10 cellular contexts compared by ENCODE assay signal in the genomic region with DNA sequence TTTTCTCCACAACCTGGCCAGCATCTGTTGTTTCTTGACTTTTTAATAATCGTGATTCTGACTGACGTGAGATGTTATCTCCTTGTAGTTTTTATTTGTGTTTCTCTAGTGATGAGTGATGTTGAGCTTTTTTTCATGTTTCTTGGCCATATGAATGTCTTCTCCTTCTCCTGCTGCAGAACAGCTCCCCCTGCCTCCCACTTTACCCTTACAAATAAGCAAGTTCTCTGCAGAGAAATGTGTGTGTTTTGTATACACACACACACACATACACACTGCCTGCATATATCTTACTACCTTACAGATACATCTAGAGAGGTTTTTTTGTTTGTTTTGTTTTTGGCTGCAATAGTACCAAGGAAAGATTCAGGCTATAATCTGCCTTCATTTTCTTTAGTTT.
DNase-seq lines count a peak whose midpoint lies in the region; ATAC-seq and TF ChIP-seq lines count a peak whose summit lies in the region.
"Had no signal": no experiment of that assay in that cellular context is flagged by ENCODE, and none has a peak within 500 bp of the region (broad histone marks: within the 10 kb centered on the region; RNA-seq: fewer than 3 reads in every experiment).

No MANE protein-coding gene starts in this region.

- H3K4me1 ChIP-seq in OCI-LY1 (ENCODE audit: insufficient read depth, low read length, severe bottlenecking), result no peaks in the 10 kb centered on the region

- no peak overlapping the region for H3K27ac ChIP-seq in OCI-LY1 (ENCODE audit: low read depth, low read length, poor library complexity, severe bottlenecking)

- H3K36me3 Mint-ChIP-seq in activated T-cell treated with anti-CD3 and anti-CD28 coated beads, Interleukin-2, amount 50 U/mL, for 4 hours (ENCODE audit: insufficient read depth), result no peaks in the 10 kb centered on the region
- H3K36me3 Mint-ChIP-seq: activated naive CD4-positive, alpha-beta T cell treated with anti-CD3 and anti-CD28 coated beads, Interleukin-2, amount 10 ng/mL, durations not matched to agents 7 days and 5 days had no signal

- H3K27me3 Mint-ChIP-seq in activated T-cell treated with anti-CD3 and anti-CD28 coated beads, Interleukin-2, amount 50 U/mL, for 4 hours (ENCODE audit: low read depth), result peaks cover 9% of the 10 kb centered on the region
- H3K27me3 Mint-ChIP-seq: activated naive CD4-positive, alpha-beta T cell treated with anti-CD3 and anti-CD28 coated beads, Interleukin-2, amount 10 ng/mL, durations not matched to agents 7 days and 5 days had no signal

- H3K4me1 Mint-ChIP-seq in activated T-cell treated with anti-CD3 and anti-CD28 coated beads, Interleukin-2, amount 50 U/mL, for 4 hours (ENCODE audit: low read depth), result no peaks in the 10 kb centered on the region
- H3K4me1 Mint-ChIP-seq: activated naive CD4-positive, alpha-beta T cell treated with anti-CD3 and anti-CD28 coated beads, Interleukin-2, amount 10 ng/mL, durations not matched to agents 7 days and 5 days had no signal

- in situ Hi-C loops in ACHN (cut with HindIII; ENCODE audit: low pct_ligation_motif_present, low pct_unique_long_range_greater_than_20kb, low sequenced_read_pairs), result no loop called here

- H3K36me3 ChIP-seq in GM06990 (ENCODE audit: control insufficient read depth, insufficient read depth, low read length) (no peaks in the 10 kb centered on the region), OCI-LY1 (ENCODE audit: insufficient read depth, low read length) (no peaks in the 10 kb centered on the region)

- H3K9me3 Mint-ChIP-seq in activated T-cell treated with anti-CD3 and anti-CD28 coated beads, Interleukin-2, amount 50 U/mL, for 4 hours, result peaks cover 3% of the 10 kb centered on the region

- ATAC-seq in activated T-cell treated with anti-CD3 and anti-CD28 coated beads, Interleukin-2, amount 50 U/mL, for 4 hours, result no peak

- no peaks in the 10 kb centered on the region for H3K79me2 ChIP-seq in OCI-LY1 (ENCODE audit: insufficient read depth, low read length)

- DNase-seq in ACHN (peak; percentile 20), GM06990 (ENCODE audit: extremely low read depth, insufficient read length) (no peak), fibroblast of peridontal ligament (ENCODE audit: extremely low read depth) (peak; percentile 20), NCI-H446 treated with DMSO at 0.1 percent for 48 hours (lab: John Stamatoyannopoulos, UW) (no peak)
- DNase-seq in stimulated activated CD4-positive, alpha-beta T cell treated with anti-CD3 and anti-CD28 coated beads, Interleukin-15, amount 100 ng/mL, for 24 hours, result no peak
- no peak for DNase-seq in effector CD8-positive, alpha-beta T cell (lab: John Stamatoyannopoulos, UW)
- DNase-seq in activated T-cell treated with anti-CD3 and anti-CD28 coated beads, Interleukin-2, amount 50 U/mL, for 4 hours, result no peak
- DNase-seq: activated naive CD4-positive, alpha-beta T cell treated with anti-CD3 and anti-CD28 coated beads, Interleukin-2, amount 10 ng/mL, durations not matched to agents 7 days and 5 days; SHP77 had no signal

- H3K27me3 ChIP-seq in GM06990 (replicated peaks; ENCODE audit: control insufficient read depth, insufficient read depth, low read length) (no peaks in the 10 kb centered on the region), OCI-LY1 (ENCODE audit: insufficient read depth, low read length) (no peaks in the 10 kb centered on the region)

- H3K9me3 ChIP-seq in OCI-LY1 (ENCODE audit: low read length), result no peaks in the 10 kb centered on the region

- H3K9ac ChIP-seq in OCI-LY1 (ENCODE audit: low read length), result no peak overlapping the region

- no peaks in the 10 kb centered on the region for H3F3A ChIP-seq in OCI-LY1 (ENCODE audit: insufficient read depth, low read length)

- no peak overlapping the region for H3K4me3 ChIP-seq in GM06990 (replicated peaks; ENCODE audit: low read depth, low read length)
- no peak overlapping the region for H3K4me3 ChIP-seq in OCI-LY1 (ENCODE audit: low read depth, low read length, poor library complexity, severe bottlenecking)

- no peaks in the 10 kb centered on the region for H4K20me1 ChIP-seq in OCI-LY1 (ENCODE audit: insufficient read depth, low read length)

- H3K9me2 ChIP-seq in OCI-LY1 (ENCODE audit: low read depth, low read length), result no peaks in the 10 kb centered on the region

- H2AFZ ChIP-seq in OCI-LY1 (ENCODE audit: low read length), result no peak overlapping the region

- no peak overlapping the region for H3K4me3 Mint-ChIP-seq in activated T-cell treated with anti-CD3 and anti-CD28 coated beads, Interleukin-2, amount 50 U/mL, for 4 hours
- H3K4me3 Mint-ChIP-seq: activated naive CD4-positive, alpha-beta T cell treated with anti-CD3 and anti-CD28 coated beads, Interleukin-2, amount 10 ng/mL, durations not matched to agents 7 days and 5 days had no signal

- no peak overlapping the region for H3K4me2 ChIP-seq in OCI-LY1 (ENCODE audit: low read length)

- TF ChIP-seq CTCF in GM06990 (IDR thresholded peaks at IDR 0.05; ENCODE audit: insufficient read depth, low read length, poor library complexity, severe bottlenecking) (peak; percentile 33), OCI-LY1 (IDR thresholded peaks at IDR 0.05; ENCODE audit: low read length) (peak; percentile 36; the same call in 1 of the 2 replicates)

Comparison
In these comparisons a context has a peak if more than half of its experiments do, and no peak if none do; other contexts are left out.
1. DNase-seq: peak in ACHN (single experiment) and fibroblast of peridontal ligament (single experiment); none in GM06990 (single experiment), stimulated activated CD4-positive, alpha-beta T cell treated with anti-CD3 and anti-CD28 coated beads, Interleukin-15, amount 100 ng/mL, for 24 hours (single experiment), effector CD8-positive, alpha-beta T cell (single experiment), activated T-cell treated with anti-CD3 and anti-CD28 coated beads, Interleukin-2, amount 50 U/mL, for 4 hours (single experiment) and NCI-H446 treated with DMSO at 0.1 percent for 48 hours (single experiment).